ENCODE assay signal across 9 cellular contexts in genomic region chr4:38306482-38307071, GRCh38.
A peak's percentile ranks its signal among the peaks of the same experiment; 100 is the strongest.
DNase-seq lines count a peak whose midpoint lies in the region; ATAC-seq lines count a peak whose summit lies in the region.
"Had no signal": no experiment of that assay in that cellular context is flagged by ENCODE, and none has a peak within 500 bp of the region (broad histone marks: within the 10 kb centered on the region; RNA-seq: fewer than 3 reads in every experiment).

No MANE protein-coding gene starts in this region.

- H3K27me3 ChIP-seq in CD4-positive, CD25-positive, alpha-beta regulatory T cell (ENCODE audit: control insufficient read depth, insufficient read depth, low read length), result no peaks in the 10 kb centered on the region
- H3K27me3 ChIP-seq in right cardiac atrium (ENCODE audit: control insufficient read depth, insufficient read depth), result no peaks in the 10 kb centered on the region
- H3K27me3 ChIP-seq: right atrium auricular region had no signal

- WGBS in right cardiac atrium, result 19% methylated on average over 3 of the region's 3 CpGs

- H3K36me3 Mint-ChIP-seq in CD4-positive, CD25-positive, alpha-beta regulatory T cell, result no peaks in the 10 kb centered on the region
- peaks cover 8% of the 10 kb centered on the region for H3K36me3 Mint-ChIP-seq in activated T-helper 1 cell treated with anti-CD3 and anti-CD28 coated beads, Interleukin-12 subunit alpha, Interleukin-12 subunit beta, Interleukin-2, Interleukin-4 antibody, amounts not matched to agents 30 ng/mL and 10 ng/mL and 1 ng/mL, durations not matched to agents 14 hours and 24 hours and 36 hours (ENCODE audit: low read depth)

- intact Hi-C loops in activated T-helper 1 cell treated with anti-CD3 and anti-CD28 coated beads, Interleukin-12 subunit alpha, Interleukin-12 subunit beta, Interleukin-2, Interleukin-4 antibody, amounts not matched to agents 30 ng/mL and 10 ng/mL and 1 ng/mL, durations not matched to agents 14 hours and 24 hours and 36 hours (cut with micrococcal nuclease), result loop anchor here (1.0 to 2.0 kb wide), 7 partner anchors 29 to 446 kb away; no protein-coding TSS in a partner anchor
- intact Hi-C loops in right cardiac atrium (cut with DNase I), result no loop called here

- peaks cover 7% of the 10 kb centered on the region for H3K27me3 Mint-ChIP-seq in CD4-positive, CD25-positive, alpha-beta regulatory T cell
- peaks cover 7% of the 10 kb centered on the region for H3K27me3 Mint-ChIP-seq in activated T-helper 1 cell treated with anti-CD3 and anti-CD28 coated beads, Interleukin-12 subunit alpha, Interleukin-12 subunit beta, Interleukin-2, Interleukin-4 antibody, amounts not matched to agents 30 ng/mL and 10 ng/mL and 1 ng/mL, durations not matched to agents 14 hours and 24 hours and 36 hours (ENCODE audit: insufficient read depth)

- H3K27ac ChIP-seq in CD4-positive, CD25-positive, alpha-beta regulatory T cell (ENCODE audit: insufficient read depth, low read length, poor library complexity, severe bottlenecking), result peak overlapping the region; percentile 50
- no peak overlapping the region for H3K27ac ChIP-seq in right cardiac atrium (ENCODE audit: low read length)
- H3K27ac ChIP-seq: right atrium auricular region had no signal

- H3K36me3 ChIP-seq in CD4-positive, CD25-positive, alpha-beta regulatory T cell (ENCODE audit: control insufficient read depth, insufficient read depth, low read length), result no peaks in the 10 kb centered on the region
- H3K36me3 ChIP-seq: right atrium auricular region had no signal

- H3K4me3 ChIP-seq in CD4-positive, CD25-positive, alpha-beta regulatory T cell (ENCODE audit: low read depth, low read length), result peak overlapping the region; percentile 50
- no peak overlapping the region for H3K4me3 ChIP-seq in right cardiac atrium (ENCODE audit: low read length)
- H3K4me3 ChIP-seq: right atrium auricular region had no signal

- peak; percentile 9 to 11 for ATAC-seq in CD4-positive, CD25-positive, alpha-beta regulatory T cell (ENCODE audit: low read depth in 2 of 2)
- ATAC-seq in GM19025 (IDR thresholded peaks at IDR 0.05; ENCODE audit: low read depth, unreplicated experiment), result peak; percentile 47
- peak; percentile 51 for ATAC-seq in HG03025 (IDR thresholded peaks at IDR 0.05; ENCODE audit: low FRiP score, unreplicated experiment)
- ATAC-seq in right cardiac atrium, result no peak

- peak overlapping the region; percentile 7 to 75 (median 57) for H3K27ac Mint-ChIP-seq in CD4-positive, CD25-positive, alpha-beta regulatory T cell
- peak overlapping the region; percentile 61 for H3K27ac Mint-ChIP-seq in activated T-helper 1 cell treated with anti-CD3 and anti-CD28 coated beads, Interleukin-12 subunit alpha, Interleukin-12 subunit beta, Interleukin-2, Interleukin-4 antibody, amounts not matched to agents 30 ng/mL and 10 ng/mL and 1 ng/mL, durations not matched to agents 14 hours and 24 hours and 36 hours

- peak in 2 of 3 donors; percentile 22 to 83 for DNase-seq in CD4-positive, CD25-positive, alpha-beta regulatory T cell
- DNase-seq in activated T-helper 1 cell treated with anti-CD3 and anti-CD28 coated beads, Interleukin-12 subunit alpha, Interleukin-12 subunit beta, Interleukin-2, Interleukin-4 antibody, amounts not matched to agents 30 ng/mL and 10 ng/mL and 1 ng/mL, durations not matched to agents 14 hours and 24 hours and 36 hours (ENCODE audit: low spot score), result peak; percentile 46
- DNase-seq in NCI-H2029 treated with DMSO at 0.1 percent for 48 hours (lab: John Stamatoyannopoulos, UW) (no peak), SIG-M5 treated with dmso at 0.1 percent for 504 hours (lab: John Stamatoyannopoulos, UW; ENCODE audit: unreplicated experiment) (no peak), GOT3 (lab: John Stamatoyannopoulos, UW) (no peak), right cardiac atrium (no peak)

- H3K4me3 Mint-ChIP-seq in CD4-positive, CD25-positive, alpha-beta regulatory T cell, result peak overlapping the region in 3 of 4 donors; percentile 39 to 53 (median 41)
- peak overlapping the region; percentile 54 for H3K4me3 Mint-ChIP-seq in activated T-helper 1 cell treated with anti-CD3 and anti-CD28 coated beads, Interleukin-12 subunit alpha, Interleukin-12 subunit beta, Interleukin-2, Interleukin-4 antibody, amounts not matched to agents 30 ng/mL and 10 ng/mL and 1 ng/mL, durations not matched to agents 14 hours and 24 hours and 36 hours

- H3K4me1 Mint-ChIP-seq in CD4-positive, CD25-positive, alpha-beta regulatory T cell, result peaks cover 17 to 57% (median 43%) of the 10 kb centered on the region in 4 donors
- peaks cover 50% of the 10 kb centered on the region for H3K4me1 Mint-ChIP-seq in activated T-helper 1 cell treated with anti-CD3 and anti-CD28 coated beads, Interleukin-12 subunit alpha, Interleukin-12 subunit beta, Interleukin-2, Interleukin-4 antibody, amounts not matched to agents 30 ng/mL and 10 ng/mL and 1 ng/mL, durations not matched to agents 14 hours and 24 hours and 36 hours (ENCODE audit: low read depth)

- peaks cover 0 to 13% of the 10 kb centered on the region in 2 experiments for H3K9me3 ChIP-seq in CD4-positive, CD25-positive, alpha-beta regulatory T cell (ENCODE audit: control insufficient read depth in 2 of 2, low read length in 2 of 2)
- no peaks in the 10 kb centered on the region for H3K9me3 ChIP-seq in right cardiac atrium (ENCODE audit: control insufficient read depth, low read length)
- H3K9me3 ChIP-seq: right atrium auricular region had no signal

- peaks cover 40% of the 10 kb centered on the region for H3K4me1 ChIP-seq in CD4-positive, CD25-positive, alpha-beta regulatory T cell (ENCODE audit: control insufficient read depth, insufficient read depth, low read length, poor library complexity, severe bottlenecking)
- H3K4me1 ChIP-seq in right cardiac atrium (ENCODE audit: control insufficient read depth, insufficient read depth, low read length), result no peaks in the 10 kb centered on the region
- H3K4me1 ChIP-seq: right atrium auricular region had no signal

- peaks cover 0 to 9% (median 3%) of the 10 kb centered on the region in 7 donors for H3K9me3 Mint-ChIP-seq in CD4-positive, CD25-positive, alpha-beta regulatory T cell
- H3K9me3 Mint-ChIP-seq in activated T-helper 1 cell treated with anti-CD3 and anti-CD28 coated beads, Interleukin-12 subunit alpha, Interleukin-12 subunit beta, Interleukin-2, Interleukin-4 antibody, amounts not matched to agents 30 ng/mL and 10 ng/mL and 1 ng/mL, durations not matched to agents 14 hours and 24 hours and 36 hours, result peaks cover 25% of the 10 kb centered on the region

Comparison
In these comparisons a context has a peak if more than half of its experiments do, and no peak if none do; other contexts are left out.
1. ATAC-seq: peak in CD4-positive, CD25-positive, alpha-beta regulatory T cell (2 of 2), GM19025 (single experiment) and HG03025 (single experiment); none in right cardiac atrium (0 of 2).
2. DNase-seq: peak in CD4-positive, CD25-positive, alpha-beta regulatory T cell (2 of 3) and activated T-helper 1 cell treated with anti-CD3 and anti-CD28 coated beads, Interleukin-12 subunit alpha, Interleukin-12 subunit beta, Interleukin-2, Interleukin-4 antibody, amounts not matched to agents 30 ng/mL and 10 ng/mL and 1 ng/mL, durations not matched to agents 14 hours and 24 hours and 36 hours (single experiment); none in NCI-H2029 treated with DMSO at 0.1 percent for 48 hours (single experiment), SIG-M5 treated with dmso at 0.1 percent for 504 hours (single experiment), GOT3 (single experiment) and right cardiac atrium (0 of 3).